ENCODE assay signal across 17 cellular contexts in genomic region chr16:51461255-51461654, GRCh38.
DNase-seq lines count a peak whose midpoint lies in the region; ATAC-seq and TF ChIP-seq lines count a peak whose summit lies in the region.
"Had no signal": no experiment of that assay in that cellular context is flagged by ENCODE, and none has a peak within 500 bp of the region (broad histone marks: within the 10 kb centered on the region; RNA-seq: fewer than 3 reads in every experiment).

No MANE protein-coding gene starts in this region.

- no peaks in the 10 kb centered on the region for H3K27me3 ChIP-seq in WERI-Rb-1 (ENCODE audit: insufficient read depth, low read depth, severe bottlenecking)
- H3K27me3 ChIP-seq: BE2C had no signal

- H3K9me3 ChIP-seq in WERI-Rb-1 (ENCODE audit: severe bottlenecking) = no peaks in the 10 kb centered on the region
- H3K9me3 ChIP-seq: BE2C, Caco-2 had no signal

- no peaks in the 10 kb centered on the region for H3K27me3 Mint-ChIP-seq in nephron progenitor cell (ENCODE audit: low read depth, poor library complexity)
- H3K27me3 Mint-ChIP-seq: CD4-positive, alpha-beta T cell had no signal

- H3K27ac ChIP-seq in WERI-Rb-1 = no peak overlapping the region

- peak overlapping the region; percentile 32 for H3K27ac Mint-ChIP-seq in nephron progenitor cell
- H3K27ac Mint-ChIP-seq: CD4-positive, alpha-beta T cell had no signal

- no peak overlapping the region for H3K4me3 ChIP-seq in HFF-Myc (replicated peaks; ENCODE audit: low read depth, low read length)
- H3K4me3 ChIP-seq in WERI-Rb-1 (ENCODE audit: low read depth, low read length) = no peak overlapping the region
- H3K4me3 ChIP-seq: K562 had no signal

- peaks cover 3% of the 10 kb centered on the region for H3K36me3 Mint-ChIP-seq in nephron progenitor cell (ENCODE audit: low read depth)

- peaks cover 82% of the 10 kb centered on the region for H3K4me1 Mint-ChIP-seq in nephron progenitor cell

- no peaks in the 10 kb centered on the region for H3K36me3 ChIP-seq in WERI-Rb-1
- H3K36me3 ChIP-seq: BE2C had no signal

- peak; percentile 5 for TF ChIP-seq CTCF in HFF-Myc (IDR thresholded peaks at IDR 0.05; ENCODE audit: low read depth, low read length, missing control alignments)
- TF ChIP-seq CTCF in WERI-Rb-1 (IDR thresholded peaks at IDR 0.05; ENCODE audit: low read depth, low read length) = peak; percentile 25; the same call in 1 of the 2 replicates
- TF ChIP-seq CTCF in nephron progenitor cell (IDR thresholded peaks at IDR 0.05) = no peak
- no peak for TF ChIP-seq CTCF in GM20000 (IDR thresholded peaks at IDR 0.05; ENCODE audit: extremely low read depth, missing control alignments)

- ATAC-seq in left lobe of liver = peak; percentile 48
- ATAC-seq in HG02938 (IDR thresholded peaks at IDR 0.05; ENCODE audit: unreplicated experiment) = no peak
- ATAC-seq: HCT116, K562 had no signal

- H3K4me3 Mint-ChIP-seq in nephron progenitor cell = no peak overlapping the region
- H3K4me3 Mint-ChIP-seq: CD4-positive, alpha-beta T cell had no signal

- no peaks in the 10 kb centered on the region for H3K9me3 Mint-ChIP-seq in nephron progenitor cell
- H3K9me3 Mint-ChIP-seq: CD4-positive, alpha-beta T cell had no signal

- DNase-seq in HFF-Myc (ENCODE audit: extremely low read depth, low read depth) = no peak
- DNase-seq in WERI-Rb-1 = no peak
- DNase-seq in left lobe of liver (ENCODE audit: low spot score) = no peak
- DNase-seq in nephron progenitor cell = no peak
- DNase-seq in GM20000 (ENCODE audit: low spot score) = no peak
- DNase-seq in globus pallidus (ENCODE audit: low spot score) = no peak
- DNase-seq: ACHN; BE2C; C1 segment of cervical spinal cord; Caco-2; CD4-positive, alpha-beta T cell; GOT3; H7; IMR-90 had no signal

Comparison
In these comparisons a context has a peak if more than half of its experiments do, and no peak if none do; other contexts are left out.
1. CTCF ChIP-seq: peak in HFF-Myc (single experiment) and WERI-Rb-1 (single experiment); none in nephron progenitor cell (single experiment) and GM20000 (single experiment).